ENCODE assay signal across 1 cellular context in genomic region chr18:52288403-52289004, GRCh38.
TF ChIP-seq lines count a peak whose summit lies in the region.

No MANE protein-coding gene starts in this region.

TF ChIP-seq in WTC11, 78 proteins besides CTCF, POLR2A, EP300 and RAD21 (continued from another document):
- no peak for TF ChIP-seq PREB (CRISPR knock-in tag; IDR thresholded peaks at IDR 0.05; ENCODE audit: borderline replicate concordance)
- no peak for TF ChIP-seq ELF4 (CRISPR knock-in tag; IDR thresholded peaks at IDR 0.05; ENCODE audit: low read depth)
- no peak for TF ChIP-seq USF2 (CRISPR knock-in tag; IDR thresholded peaks at IDR 0.05)
- TF ChIP-seq GABPB1 (CRISPR knock-in tag; IDR thresholded peaks at IDR 0.05) = no peak
- TF ChIP-seq GRHL2 (CRISPR knock-in tag; IDR thresholded peaks at IDR 0.05; ENCODE audit: insufficient replicate concordance, severe bottlenecking) = no peak
TF ChIP-seq in WTC11: peak in this region for 0.
